8 cellular contexts compared by ENCODE assay signal in the genomic region with DNA sequence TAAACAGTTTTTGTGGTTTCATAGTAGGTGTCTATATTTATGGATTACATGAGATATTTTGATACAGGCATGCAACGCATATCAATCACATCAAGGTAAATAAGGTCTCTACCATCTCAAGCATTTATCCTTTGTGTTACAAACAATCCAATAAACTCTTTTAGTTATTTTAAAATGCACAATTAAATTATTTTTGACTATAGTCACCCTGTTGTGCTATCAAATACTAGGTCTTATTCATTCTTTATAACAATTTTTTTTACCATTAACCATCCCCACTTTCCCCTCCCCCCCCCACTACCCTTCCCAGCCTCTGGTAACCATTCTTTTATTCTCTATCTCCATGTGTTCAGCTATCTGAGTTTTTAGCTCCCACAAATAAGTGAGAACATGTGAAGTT.
"Had no signal": no experiment of that assay in that cellular context is flagged by ENCODE, and none has a peak within 500 bp of the region (broad histone marks: within the 10 kb centered on the region; RNA-seq: fewer than 3 reads in every experiment).

No MANE protein-coding gene starts in this region.

- ATAC-seq: GM12878 had no signal

- DNase-seq: GDM1, GF-D8 had no signal

- FAIRE-seq: G401.6, GM12878, GM12891, GM12892, GM18507, GM19239 had no signal

- H3K4me3 ChIP-seq: GM12878 had no signal
